Comparison of ENCODE assay signal across 1 cellular context in genomic region chr14:90871605-90872233, GRCh38.
TF ChIP-seq lines count a peak whose summit lies in the region.

No MANE protein-coding gene starts in this region.

TF ChIP-seq in H1, 55 proteins besides CTCF, POLR2A, EP300 and RAD21 (continued from another document):
- TF ChIP-seq USF2 (IDR thresholded peaks at IDR 0.05; ENCODE audit: low read length), result no peak
- TF ChIP-seq ZNF274 (IDR thresholded peaks at IDR 0.05; ENCODE audit: borderline replicate concordance, extremely low read depth, low read length), result no peak
- no peak for TF ChIP-seq EGR1 (IDR thresholded peaks at IDR 0.05; ENCODE audit: borderline replicate concordance, low read depth, low read length)
- TF ChIP-seq EZH2 (IDR thresholded peaks at IDR 0.05; ENCODE audit: low read depth, low read length, severe bottlenecking), result no peak
- no peak for TF ChIP-seq TAF7 (optimal IDR thresholded peaks at IDR 0.05; ENCODE audit: borderline replicate concordance, low read depth, low read length)
- no peak for TF ChIP-seq SRF (IDR thresholded peaks at IDR 0.05; ENCODE audit: low read depth, low read length)
- TF ChIP-seq NRF1 (IDR thresholded peaks at IDR 0.05; ENCODE audit: low read depth, low read length), result no peak
- TF ChIP-seq ATF2 (IDR thresholded peaks at IDR 0.05; ENCODE audit: low read length), result no peak
- no peak for TF ChIP-seq YY1 (IDR thresholded peaks at IDR 0.05; ENCODE audit: low read depth, low read length)
- no peak for TF ChIP-seq NANOG (IDR thresholded peaks at IDR 0.05; ENCODE audit: insufficient read depth, low read depth, low read length, poor library complexity, severe bottlenecking)
- no peak for TF ChIP-seq CHD7 (IDR thresholded peaks at IDR 0.05; ENCODE audit: insufficient replicate concordance, low read length)
- TF ChIP-seq PHF8 (conservative IDR thresholded peaks at IDR 0.05; ENCODE audit: low read depth, low read length), result no peak
- no peak for TF ChIP-seq MAX (IDR thresholded peaks at IDR 0.05)
TF ChIP-seq in H1: peak in this region for 0.
